In genomic region chr5:125950012-125950411, GRCh38 we compare ENCODE assay signal across 9 cellular contexts.
"Had no signal": no experiment of that assay in that cellular context is flagged by ENCODE, and none has a peak within 500 bp of the region (broad histone marks: within the 10 kb centered on the region; RNA-seq: fewer than 3 reads in every experiment).

No MANE protein-coding gene starts in this region.

- H3K4me3 ChIP-seq: GM23248, HAP-1 had no signal

- H3K9me3 ChIP-seq: HAP-1 had no signal

- ATAC-seq: HCT116 had no signal

- DNase-seq: GM23248, GOT3, H7, HFFc6, KBM-7 had no signal

- FAIRE-seq: HTR-8/SVneo had no signal

- H3K36me3 ChIP-seq: HAP-1 had no signal

- H3K4me1 ChIP-seq: HAP-1 had no signal

- H2AFZ ChIP-seq: GM23248 had no signal

- H3K4me2 ChIP-seq: KMS-11 had no signal

- H3K9ac ChIP-seq: GM23248, KMS-11 had no signal

- H3K27ac ChIP-seq: GM23248, KMS-11 had no signal
